9 cellular contexts compared by ENCODE assay signal in genomic region chr19:30450101-30450500, GRCh38.
DNase-seq lines count a peak whose midpoint lies in the region; ATAC-seq and TF ChIP-seq lines count a peak whose summit lies in the region.
"Had no signal": no experiment of that assay in that cellular context is flagged by ENCODE, and none has a peak within 500 bp of the region (broad histone marks: within the 10 kb centered on the region; RNA-seq: fewer than 3 reads in every experiment).

No MANE protein-coding gene starts in this region.

- ATAC-seq in left lung (peak; percentile 67), GM19023 (IDR thresholded peaks at IDR 0.05; ENCODE audit: unreplicated experiment) (no peak), GM21526 (IDR thresholded peaks at IDR 0.05; ENCODE audit: low FRiP score, unreplicated experiment) (no peak)
- ATAC-seq: stimulated activated naive CD8-positive, alpha-beta T cell treated with anti-CD3 and anti-CD28 coated beads, Interleukin-15, amount 100 ng/mL, for 72 hours had no signal

- DNase-seq in left lung (no peak), tibial artery (no peak), NK-92 (lab: John Stamatoyannopoulos, UW; ENCODE audit: unreplicated experiment) (no peak)
- no peak for DNase-seq in activated CD4-positive, alpha-beta T cell treated with anti-CD3 and anti-CD28 coated beads, Interleukin-2, amount 50 U/mL, for 4 hours
- DNase-seq: stimulated activated naive CD8-positive, alpha-beta T cell treated with anti-CD3 and anti-CD28 coated beads, Interleukin-15, amount 100 ng/mL, for 72 hours had no signal

- intact Hi-C loops in left lung (cut with DNase I) (no loop called here), tibial artery (cut with DNase I; ENCODE audit: low total_unique reads) (no loop called here)

- H3K4me3 ChIP-seq in HUES64 (ENCODE audit: low read length) (peak overlapping the region; percentile 28), left lung (peak overlapping the region in 1 of 2 donors; percentile 15), tibial artery (peak overlapping the region; percentile 24 to 30)

- 11% methylated on average over 7 of the region's 7 CpGs for WGBS in HUES64

- H3K4me1 ChIP-seq in HUES64 (ENCODE audit: insufficient read depth, low read length) (peaks cover 33% of the 10 kb centered on the region), left lung (peaks cover 5 to 13% of the 10 kb centered on the region in 2 donors), tibial artery (no peaks in the 10 kb centered on the region)

- H3K36me3 ChIP-seq in HUES64 (ENCODE audit: insufficient read depth, low read length) (no peaks in the 10 kb centered on the region), left lung (no peaks in the 10 kb centered on the region), tibial artery (no peaks in the 10 kb centered on the region)

- no peaks in the 10 kb centered on the region for H3K9me3 ChIP-seq in HUES64 (ENCODE audit: insufficient read depth, low read depth, low read length)
- H3K9me3 ChIP-seq in left lung = no peaks in the 10 kb centered on the region
- H3K9me3 ChIP-seq in tibial artery = no peaks in the 10 kb centered on the region

- H3K27ac ChIP-seq in HUES64 (ENCODE audit: low read depth, low read length) (peak overlapping the region; percentile 60; the same call in 1 of the 2 replicates), cingulate gyrus (ENCODE audit: low read depth, low read length) (peak overlapping the region; percentile 39), left lung (peak overlapping the region in 1 of 2 donors; percentile 18), tibial artery (no peak overlapping the region)

- H3K27me3 ChIP-seq in HUES64 (ENCODE audit: insufficient read depth, low read length) = no peaks in the 10 kb centered on the region
- peaks cover 0 to 15% of the 10 kb centered on the region in 2 donors for H3K27me3 ChIP-seq in left lung
- H3K27me3 ChIP-seq in tibial artery = no peaks in the 10 kb centered on the region

- H3K9ac ChIP-seq in HUES64 (ENCODE audit: low read depth, low read length) = no peak overlapping the region

- no peak for TF ChIP-seq CTCF in left lung (IDR thresholded peaks at IDR 0.05)
- no peak for TF ChIP-seq CTCF in tibial artery (IDR thresholded peaks at IDR 0.05)

Comparison
In these comparisons a context has a peak if more than half of its experiments do, and no peak if none do; other contexts are left out.
1. H3K27ac ChIP-seq: peak in HUES64 (single experiment) and cingulate gyrus (single experiment); none in tibial artery (0 of 2).